8 cellular contexts compared by ENCODE assay signal in genomic region chr9:101235105-101235866, GRCh38.
DNase-seq lines count a peak whose midpoint lies in the region; ATAC-seq and TF ChIP-seq lines count a peak whose summit lies in the region.
"Had no signal": no experiment of that assay in that cellular context is flagged by ENCODE, and none has a peak within 500 bp of the region (broad histone marks: within the 10 kb centered on the region; RNA-seq: fewer than 3 reads in every experiment).

No MANE protein-coding gene starts in this region.

- TF ChIP-seq CTCF in Loucy (conservative IDR thresholded peaks at IDR 0.05; ENCODE audit: low read length), result peak; percentile 68

- H2AFZ ChIP-seq in Loucy (ENCODE audit: low read length), result no peak overlapping the region; the same call in 1 of the 2 replicates

- H3K4me3 ChIP-seq in Loucy (ENCODE audit: low read length, poor library complexity, severe bottlenecking), result no peak overlapping the region
- H3K4me3 ChIP-seq: SJCRH30 had no signal

- no peaks in the 10 kb centered on the region for H3K9me3 ChIP-seq in Loucy (ENCODE audit: insufficient read depth, low read depth, low read length)
- H3K9me3 ChIP-seq: SJCRH30 had no signal

- H3K79me2 ChIP-seq in Loucy (ENCODE audit: insufficient read depth, low read length), result no peaks in the 10 kb centered on the region

- H3K9ac ChIP-seq in Loucy (ENCODE audit: low read depth, low read length, poor library complexity, severe bottlenecking), result no peak overlapping the region

- H3K4me1 ChIP-seq in Loucy (ENCODE audit: insufficient read depth, low read length, poor library complexity, severe bottlenecking), result no peaks in the 10 kb centered on the region
- H3K4me1 ChIP-seq: SJCRH30 had no signal

- no peaks in the 10 kb centered on the region for H3K9me2 ChIP-seq in Loucy (replicated peaks; ENCODE audit: low read depth, low read length)

- no peaks in the 10 kb centered on the region for H3K27me3 ChIP-seq in Loucy (ENCODE audit: insufficient read depth, low read length, poor library complexity, severe bottlenecking)
- H3K27me3 ChIP-seq: SJCRH30 had no signal

- ATAC-seq in GM18861 (IDR thresholded peaks at IDR 0.05; ENCODE audit: unreplicated experiment), result peak; percentile 61
- ATAC-seq in GM21526 (IDR thresholded peaks at IDR 0.05; ENCODE audit: low FRiP score, unreplicated experiment), result no peak

- no peak overlapping the region for H3K4me2 ChIP-seq in Loucy (ENCODE audit: low read depth, low read length, poor library complexity, severe bottlenecking)

- no peaks in the 10 kb centered on the region for H4K20me1 ChIP-seq in Loucy (ENCODE audit: insufficient read depth, low read length, poor library complexity, severe bottlenecking)

- no peaks in the 10 kb centered on the region for H3K36me3 ChIP-seq in Loucy (ENCODE audit: insufficient read depth, low read length)
- H3K36me3 ChIP-seq: SJCRH30 had no signal

- peak; percentile 16 for DNase-seq in SW480 (ENCODE audit: low spot score)
- peak; percentile 42 for DNase-seq in kidney glomerular epithelial cell (lab: John Stamatoyannopoulos, UW)
- DNase-seq in activated gamma-delta T cell treated with Interleukin-2 at 50 U/mL for 16 hours, result no peak
- no peak for DNase-seq in NCI-H2196 treated with DMSO at 0.1 percent for 48 hours (lab: John Stamatoyannopoulos, UW; ENCODE audit: unreplicated experiment)

- no peaks in the 10 kb centered on the region for H3F3A ChIP-seq in Loucy (ENCODE audit: low read depth)

Comparison
In these comparisons a context has a peak if more than half of its experiments do, and no peak if none do; other contexts are left out.
1. DNase-seq: peak in SW480 (single experiment) and kidney glomerular epithelial cell (single experiment); none in activated gamma-delta T cell treated with Interleukin-2 at 50 U/mL for 16 hours (single experiment) and NCI-H2196 treated with DMSO at 0.1 percent for 48 hours (single experiment).